In the genomic region with DNA sequence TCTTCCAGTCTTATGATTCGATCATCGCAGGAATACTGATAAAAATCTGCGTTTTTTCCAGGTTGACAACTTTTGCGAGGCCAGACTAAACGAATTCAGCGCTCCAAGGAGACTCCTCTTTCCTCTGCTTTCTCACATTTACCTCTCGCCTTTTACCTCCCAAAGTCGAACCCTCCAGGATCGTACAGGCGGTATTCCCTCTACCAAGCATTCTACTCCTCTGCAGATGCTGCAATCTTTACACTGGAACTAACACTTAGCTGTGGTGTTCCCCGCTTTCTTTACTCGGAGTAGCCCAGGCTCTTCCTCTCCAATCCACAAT, we compare ENCODE assay signal across 8 cellular contexts. TPM values are rescaled to one million over a fixed set of nuclear protein-coding genes. Genes with fewer than 3 reads are reported as not detected.
DNase-seq lines count a peak whose midpoint lies in the region; ATAC-seq and TF ChIP-seq lines count a peak whose summit lies in the region.

No MANE protein-coding gene starts in this region.

- peaks cover 41% of the 10 kb centered on the region for H3K4me1 Mint-ChIP-seq in neural crest cell

- H3K36me3 Mint-ChIP-seq in neural crest cell (ENCODE audit: low read depth): peaks cover 3% of the 10 kb centered on the region

- H3K27me3 Mint-ChIP-seq in neural crest cell (ENCODE audit: low read depth): no peaks in the 10 kb centered on the region

- DNase-seq in AG04449 (ENCODE audit: low read depth, low spot score): no peak
- no peak for DNase-seq in LNCaP clone FGC (ENCODE audit: low read depth)
- DNase-seq in neural crest cell (ENCODE audit: low read depth, low spot score): no peak
- DNase-seq in Ammon's horn (ENCODE audit: low spot score): no peak
- DNase-seq in effector CD4-positive, alpha-beta T cell: no peak

- H3K9me3 ChIP-seq in duodenal mucosa (ENCODE audit: control insufficient read depth in 1 of 2, low read length in 2 of 2): no peaks in the 10 kb centered on the region

- H3K9ac ChIP-seq in duodenal mucosa (ENCODE audit: low read depth in 1 of 2, low read length in 2 of 2): peak overlapping the region; percentile 69 to 73

- POLR2A ChIA-PET in AG04449 (lab: Yijun Ruan, JAX): interaction anchor here (0.6 to 1.3 kb wide), 4 partner anchors 11 to 515 kb away, joined by 3 to 6 read pairs (median 3); no protein-coding TSS in a partner anchor

- TF ChIP-seq CTCF in AG04449 (IDR thresholded peaks at IDR 0.05; ENCODE audit: insufficient read depth, low read length, missing control alignments): no peak
- TF ChIP-seq CTCF in LNCaP clone FGC (IDR thresholded peaks at IDR 0.05; ENCODE audit: control insufficient read depth, extremely low read depth, insufficient read depth): no peak
- no peak for TF ChIP-seq CTCF in neural crest cell (conservative IDR thresholded peaks at IDR 0.05)

- H3K4me1 ChIP-seq in duodenal mucosa (ENCODE audit: control insufficient read depth in 1 of 2, insufficient read depth in 2 of 2, low read length in 2 of 2): peaks cover 8 to 21% of the 10 kb centered on the region in 2 donors

- ATAC-seq in GM19463 (IDR thresholded peaks at IDR 0.05; ENCODE audit: unreplicated experiment) (peak; percentile 10), HG02884 (IDR thresholded peaks at IDR 0.05; ENCODE audit: unreplicated experiment) (no peak)

- H3K27me3 ChIP-seq in duodenal mucosa (ENCODE audit: control insufficient read depth in 1 of 2, insufficient read depth in 2 of 2, low read length in 2 of 2): no peaks in the 10 kb centered on the region

- no peaks in the 10 kb centered on the region for H3K9me3 Mint-ChIP-seq in neural crest cell

- H3K4me3 Mint-ChIP-seq in neural crest cell: peak overlapping the region; percentile 97

- H3K36me3 ChIP-seq in duodenal mucosa (ENCODE audit: control insufficient read depth in 1 of 2, insufficient read depth in 2 of 2, low read length in 2 of 2): peaks cover 4 to 17% of the 10 kb centered on the region in 2 donors

- CTCF ChIA-PET in AG04449 (lab: Yijun Ruan, JAX): interaction anchor here (1.0 to 16.7 kb wide), 3 partner anchors 19 to 879 kb away, joined by 7 to 156 read pairs (median 7); no protein-coding TSS in a partner anchor

- H3K4me3 ChIP-seq in AG04449 (ENCODE audit: low read depth, low read length) (peak overlapping the region; percentile 99), LNCaP clone FGC (ENCODE audit: low read depth, low read length) (peak overlapping the region; percentile 87), duodenal mucosa (ENCODE audit: low read depth in 1 of 2, low read length in 2 of 2) (peak overlapping the region; percentile 96 to 98)

- H3K27ac Mint-ChIP-seq in neural crest cell (ENCODE audit: unreplicated experiment): peak overlapping the region; percentile 97

- peak overlapping the region; percentile 74 for H3K27ac ChIP-seq in duodenal mucosa (ENCODE audit: low read depth, low read length)

RNA-seq across cellular contexts. Expression of gene NUDT5, which starts 0.4 kb away (rescaled TPM):
- 88.2 and 90.1 TPM in 2 replicates for total RNA-seq in neural crest cell

RNA-seq across cellular contexts. Expression of gene CDC123, which starts 0.7 kb away (rescaled TPM):
- 108 and 111 TPM in 2 replicates for total RNA-seq in neural crest cell
